ENCODE assay signal across 1 cellular context in the genomic region with DNA sequence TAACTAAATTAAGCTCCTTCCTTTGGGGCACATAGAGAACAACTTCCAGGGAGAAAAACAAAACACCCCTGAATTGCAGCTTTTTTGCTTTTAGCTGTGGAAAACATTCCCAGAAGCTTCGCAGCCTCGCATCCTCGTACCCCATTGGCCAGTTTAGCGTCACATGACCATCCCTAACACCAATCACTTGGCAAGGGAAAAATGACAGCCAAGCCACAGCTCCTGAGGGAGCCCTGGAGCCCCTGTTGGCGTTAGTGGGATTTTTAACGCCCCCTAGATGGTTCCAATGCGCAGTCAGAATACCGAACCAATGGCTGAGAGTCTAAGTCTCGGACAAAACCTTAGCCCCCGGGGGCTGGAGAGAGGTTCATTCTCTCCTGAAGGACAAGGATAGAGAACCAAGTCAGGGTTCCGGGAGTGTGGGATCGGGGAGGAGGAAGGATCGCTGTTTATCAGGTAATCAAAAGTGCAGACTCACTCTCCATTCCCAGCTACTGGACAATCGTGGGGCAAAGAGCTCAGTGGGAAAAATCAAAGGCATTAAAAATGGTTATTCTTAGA.
A peak's percentile ranks its signal among the peaks of the same experiment; 100 is the strongest.
TF ChIP-seq lines count a peak whose summit lies in the region.

No MANE protein-coding gene starts in this region.

TF ChIP-seq in HepG2, 621 proteins besides CTCF, POLR2A, EP300 and RAD21 (continued from another document and continues in another):
- TF ChIP-seq, protein P1, sequence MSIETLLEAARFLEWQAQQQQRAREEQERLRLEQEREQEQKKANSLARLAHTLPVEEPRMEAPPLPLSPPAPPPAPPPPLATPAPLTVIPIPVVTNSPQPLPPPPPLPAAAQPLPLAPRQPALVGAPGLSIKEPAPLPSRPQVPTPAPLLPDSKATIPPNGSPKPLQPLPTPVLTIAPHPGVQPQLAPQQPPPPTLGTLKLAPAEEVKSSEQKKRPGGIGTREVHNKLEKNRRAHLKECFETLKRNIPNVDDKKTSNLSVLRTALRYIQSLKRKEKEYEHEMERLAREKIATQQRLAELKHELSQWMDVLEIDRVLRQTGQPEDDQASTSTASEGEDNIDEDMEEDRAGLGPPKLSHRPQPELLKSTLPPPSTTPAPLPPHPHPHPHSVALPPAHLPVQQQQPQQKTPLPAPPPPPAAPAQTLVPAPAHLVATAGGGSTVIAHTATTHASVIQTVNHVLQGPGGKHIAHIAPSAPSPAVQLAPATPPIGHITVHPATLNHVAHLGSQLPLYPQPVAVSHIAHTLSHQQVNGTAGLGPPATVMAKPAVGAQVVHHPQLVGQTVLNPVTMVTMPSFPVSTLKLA (IDR thresholded peaks at IDR 0.05) = no peak
- TF ChIP-seq ZNF180 (CRISPR knock-in tag; IDR thresholded peaks at IDR 0.05; ENCODE audit: borderline replicate concordance, low read depth) = no peak
- TF ChIP-seq ZBTB38 (CRISPR knock-in tag; IDR thresholded peaks at IDR 0.05) = no peak
- TF ChIP-seq ZNF713 (CRISPR knock-in tag; IDR thresholded peaks at IDR 0.05) = no peak
- TF ChIP-seq, protein P2, sequence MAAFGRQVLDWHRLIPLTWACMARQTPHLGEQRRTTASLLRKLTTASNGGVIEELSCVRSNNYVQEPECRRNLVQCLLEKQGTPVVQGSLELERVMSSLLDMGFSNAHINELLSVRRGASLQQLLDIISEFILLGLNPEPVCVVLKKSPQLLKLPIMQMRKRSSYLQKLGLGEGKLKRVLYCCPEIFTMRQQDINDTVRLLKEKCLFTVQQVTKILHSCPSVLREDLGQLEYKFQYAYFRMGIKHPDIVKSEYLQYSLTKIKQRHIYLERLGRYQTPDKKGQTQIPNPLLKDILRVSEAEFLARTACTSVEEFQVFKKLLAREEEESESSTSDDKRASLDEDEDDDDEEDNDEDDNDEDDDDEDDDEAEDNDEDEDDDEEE (CRISPR knock-in tag; IDR thresholded peaks at IDR 0.05) = no peak
- no peak for TF ChIP-seq ATF1 (CRISPR knock-in tag; IDR thresholded peaks at IDR 0.05)
- TF ChIP-seq ZFP41 (CRISPR knock-in tag; IDR thresholded peaks at IDR 0.05; ENCODE audit: borderline replicate concordance) = no peak
- 0 out of 2 replicates have a peak, but pooled peaks have one; percentile 39 for TF ChIP-seq THAP11 (CRISPR knock-in tag; IDR thresholded peaks at IDR 0.05)
- no peak for TF ChIP-seq PHF5A (CRISPR knock-in tag; IDR thresholded peaks at IDR 0.05; ENCODE audit: low read depth, unreplicated experiment)
- no peak for TF ChIP-seq ZNF205 (CRISPR knock-in tag; IDR thresholded peaks at IDR 0.05)
- TF ChIP-seq RBAK (CRISPR knock-in tag; IDR thresholded peaks at IDR 0.05) = no peak
- no peak for TF ChIP-seq ZNF766 (CRISPR knock-in tag; IDR thresholded peaks at IDR 0.05; ENCODE audit: borderline replicate concordance)
- no peak for TF ChIP-seq SMC3 (IDR thresholded peaks at IDR 0.05; ENCODE audit: low read length)
- 0 out of 2 replicates have a peak, but pooled peaks have one; percentile 46 for TF ChIP-seq ZNF747 (CRISPR knock-in tag; IDR thresholded peaks at IDR 0.05; ENCODE audit: borderline replicate concordance)
- TF ChIP-seq ZNF235 (CRISPR knock-in tag; IDR thresholded peaks at IDR 0.05; ENCODE audit: borderline replicate concordance) = no peak
- TF ChIP-seq, protein P3, sequence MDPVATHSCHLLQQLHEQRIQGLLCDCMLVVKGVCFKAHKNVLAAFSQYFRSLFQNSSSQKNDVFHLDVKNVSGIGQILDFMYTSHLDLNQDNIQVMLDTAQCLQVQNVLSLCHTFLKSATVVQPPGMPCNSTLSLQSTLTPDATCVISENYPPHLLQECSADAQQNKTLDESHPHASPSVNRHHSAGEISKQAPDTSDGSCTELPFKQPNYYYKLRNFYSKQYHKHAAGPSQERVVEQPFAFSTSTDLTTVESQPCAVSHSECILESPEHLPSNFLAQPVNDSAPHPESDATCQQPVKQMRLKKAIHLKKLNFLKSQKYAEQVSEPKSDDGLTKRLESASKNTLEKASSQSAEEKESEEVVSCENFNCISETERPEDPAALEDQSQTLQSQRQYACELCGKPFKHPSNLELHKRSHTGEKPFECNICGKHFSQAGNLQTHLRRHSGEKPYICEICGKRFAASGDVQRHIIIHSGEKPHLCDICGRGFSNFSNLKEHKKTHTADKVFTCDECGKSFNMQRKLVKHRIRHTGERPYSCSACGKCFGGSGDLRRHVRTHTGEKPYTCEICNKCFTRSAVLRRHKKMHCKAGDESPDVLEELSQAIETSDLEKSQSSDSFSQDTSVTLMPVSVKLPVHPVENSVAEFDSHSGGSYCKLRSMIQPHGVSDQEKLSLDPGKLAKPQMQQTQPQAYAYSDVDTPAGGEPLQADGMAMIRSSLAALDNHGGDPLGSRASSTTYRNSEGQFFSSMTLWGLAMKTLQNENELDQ (CRISPR knock-in tag; IDR thresholded peaks at IDR 0.05; ENCODE audit: borderline replicate concordance) = no peak
- TF ChIP-seq NPAS2 (CRISPR knock-in tag; IDR thresholded peaks at IDR 0.05; ENCODE audit: borderline replicate concordance) = no peak
- TF ChIP-seq, protein P4, sequence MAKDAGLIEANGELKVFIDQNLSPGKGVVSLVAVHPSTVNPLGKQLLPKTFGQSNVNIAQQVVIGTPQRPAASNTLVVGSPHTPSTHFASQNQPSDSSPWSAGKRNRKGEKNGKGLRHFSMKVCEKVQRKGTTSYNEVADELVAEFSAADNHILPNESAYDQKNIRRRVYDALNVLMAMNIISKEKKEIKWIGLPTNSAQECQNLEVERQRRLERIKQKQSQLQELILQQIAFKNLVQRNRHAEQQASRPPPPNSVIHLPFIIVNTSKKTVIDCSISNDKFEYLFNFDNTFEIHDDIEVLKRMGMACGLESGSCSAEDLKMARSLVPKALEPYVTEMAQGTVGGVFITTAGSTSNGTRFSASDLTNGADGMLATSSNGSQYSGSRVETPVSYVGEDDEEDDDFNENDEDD (CRISPR knock-in tag; IDR thresholded peaks at IDR 0.05; ENCODE audit: borderline replicate concordance) = no peak
- peak; percentile 49; the same call in 1 of the 2 replicates for TF ChIP-seq MED1 (CRISPR knock-in tag; IDR thresholded peaks at IDR 0.05)
- peak; percentile 73 for TF ChIP-seq TBL1XR1 (IDR thresholded peaks at IDR 0.05; ENCODE audit: borderline replicate concordance, low read length, partially characterized antibody)
- TF ChIP-seq SOX13 (IDR thresholded peaks at IDR 0.05) = no peak
- TF ChIP-seq SOX13 (CRISPR knock-in tag; conservative IDR thresholded peaks at IDR 0.05 in 1 of 2, IDR thresholded peaks at IDR 0.05 in 1 of 2) = no peak
- TF ChIP-seq, protein P5, sequence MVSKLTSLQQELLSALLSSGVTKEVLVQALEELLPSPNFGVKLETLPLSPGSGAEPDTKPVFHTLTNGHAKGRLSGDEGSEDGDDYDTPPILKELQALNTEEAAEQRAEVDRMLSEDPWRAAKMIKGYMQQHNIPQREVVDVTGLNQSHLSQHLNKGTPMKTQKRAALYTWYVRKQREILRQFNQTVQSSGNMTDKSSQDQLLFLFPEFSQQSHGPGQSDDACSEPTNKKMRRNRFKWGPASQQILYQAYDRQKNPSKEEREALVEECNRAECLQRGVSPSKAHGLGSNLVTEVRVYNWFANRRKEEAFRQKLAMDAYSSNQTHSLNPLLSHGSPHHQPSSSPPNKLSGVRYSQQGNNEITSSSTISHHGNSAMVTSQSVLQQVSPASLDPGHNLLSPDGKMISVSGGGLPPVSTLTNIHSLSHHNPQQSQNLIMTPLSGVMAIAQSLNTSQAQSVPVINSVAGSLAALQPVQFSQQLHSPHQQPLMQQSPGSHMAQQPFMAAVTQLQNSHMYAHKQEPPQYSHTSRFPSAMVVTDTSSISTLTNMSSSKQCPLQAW (CRISPR knock-in tag; IDR thresholded peaks at IDR 0.05) = no peak
- TF ChIP-seq IRF2 (CRISPR knock-in tag; IDR thresholded peaks at IDR 0.05) = no peak
- TF ChIP-seq, protein P6, sequence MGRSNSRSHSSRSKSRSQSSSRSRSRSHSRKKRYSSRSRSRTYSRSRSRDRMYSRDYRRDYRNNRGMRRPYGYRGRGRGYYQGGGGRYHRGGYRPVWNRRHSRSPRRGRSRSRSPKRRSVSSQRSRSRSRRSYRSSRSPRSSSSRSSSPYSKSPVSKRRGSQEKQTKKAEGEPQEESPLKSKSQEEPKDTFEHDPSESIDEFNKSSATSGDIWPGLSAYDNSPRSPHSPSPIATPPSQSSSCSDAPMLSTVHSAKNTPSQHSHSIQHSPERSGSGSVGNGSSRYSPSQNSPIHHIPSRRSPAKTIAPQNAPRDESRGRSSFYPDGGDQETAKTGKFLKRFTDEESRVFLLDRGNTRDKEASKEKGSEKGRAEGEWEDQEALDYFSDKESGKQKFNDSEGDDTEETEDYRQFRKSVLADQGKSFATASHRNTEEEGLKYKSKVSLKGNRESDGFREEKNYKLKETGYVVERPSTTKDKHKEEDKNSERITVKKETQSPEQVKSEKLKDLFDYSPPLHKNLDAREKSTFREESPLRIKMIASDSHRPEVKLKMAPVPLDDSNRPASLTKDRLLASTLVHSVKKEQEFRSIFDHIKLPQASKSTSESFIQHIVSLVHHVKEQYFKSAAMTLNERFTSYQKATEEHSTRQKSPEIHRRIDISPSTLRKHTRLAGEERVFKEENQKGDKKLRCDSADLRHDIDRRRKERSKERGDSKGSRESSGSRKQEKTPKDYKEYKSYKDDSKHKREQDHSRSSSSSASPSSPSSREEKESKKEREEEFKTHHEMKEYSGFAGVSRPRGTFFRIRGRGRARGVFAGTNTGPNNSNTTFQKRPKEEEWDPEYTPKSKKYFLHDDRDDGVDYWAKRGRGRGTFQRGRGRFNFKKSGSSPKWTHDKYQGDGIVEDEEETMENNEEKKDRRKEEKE (IDR thresholded peaks at IDR 0.05) = no peak
- TF ChIP-seq, protein P7, sequence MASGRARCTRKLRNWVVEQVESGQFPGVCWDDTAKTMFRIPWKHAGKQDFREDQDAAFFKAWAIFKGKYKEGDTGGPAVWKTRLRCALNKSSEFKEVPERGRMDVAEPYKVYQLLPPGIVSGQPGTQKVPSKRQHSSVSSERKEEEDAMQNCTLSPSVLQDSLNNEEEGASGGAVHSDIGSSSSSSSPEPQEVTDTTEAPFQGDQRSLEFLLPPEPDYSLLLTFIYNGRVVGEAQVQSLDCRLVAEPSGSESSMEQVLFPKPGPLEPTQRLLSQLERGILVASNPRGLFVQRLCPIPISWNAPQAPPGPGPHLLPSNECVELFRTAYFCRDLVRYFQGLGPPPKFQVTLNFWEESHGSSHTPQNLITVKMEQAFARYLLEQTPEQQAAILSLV (CRISPR knock-in tag; IDR thresholded peaks at IDR 0.05; ENCODE audit: borderline replicate concordance) = no peak
- no peak for TF ChIP-seq CENPX (CRISPR knock-in tag; IDR thresholded peaks at IDR 0.05)
- no peak for TF ChIP-seq ZNF589 (CRISPR knock-in tag; conservative IDR thresholded peaks at IDR 0.05)
- TF ChIP-seq, protein P8, sequence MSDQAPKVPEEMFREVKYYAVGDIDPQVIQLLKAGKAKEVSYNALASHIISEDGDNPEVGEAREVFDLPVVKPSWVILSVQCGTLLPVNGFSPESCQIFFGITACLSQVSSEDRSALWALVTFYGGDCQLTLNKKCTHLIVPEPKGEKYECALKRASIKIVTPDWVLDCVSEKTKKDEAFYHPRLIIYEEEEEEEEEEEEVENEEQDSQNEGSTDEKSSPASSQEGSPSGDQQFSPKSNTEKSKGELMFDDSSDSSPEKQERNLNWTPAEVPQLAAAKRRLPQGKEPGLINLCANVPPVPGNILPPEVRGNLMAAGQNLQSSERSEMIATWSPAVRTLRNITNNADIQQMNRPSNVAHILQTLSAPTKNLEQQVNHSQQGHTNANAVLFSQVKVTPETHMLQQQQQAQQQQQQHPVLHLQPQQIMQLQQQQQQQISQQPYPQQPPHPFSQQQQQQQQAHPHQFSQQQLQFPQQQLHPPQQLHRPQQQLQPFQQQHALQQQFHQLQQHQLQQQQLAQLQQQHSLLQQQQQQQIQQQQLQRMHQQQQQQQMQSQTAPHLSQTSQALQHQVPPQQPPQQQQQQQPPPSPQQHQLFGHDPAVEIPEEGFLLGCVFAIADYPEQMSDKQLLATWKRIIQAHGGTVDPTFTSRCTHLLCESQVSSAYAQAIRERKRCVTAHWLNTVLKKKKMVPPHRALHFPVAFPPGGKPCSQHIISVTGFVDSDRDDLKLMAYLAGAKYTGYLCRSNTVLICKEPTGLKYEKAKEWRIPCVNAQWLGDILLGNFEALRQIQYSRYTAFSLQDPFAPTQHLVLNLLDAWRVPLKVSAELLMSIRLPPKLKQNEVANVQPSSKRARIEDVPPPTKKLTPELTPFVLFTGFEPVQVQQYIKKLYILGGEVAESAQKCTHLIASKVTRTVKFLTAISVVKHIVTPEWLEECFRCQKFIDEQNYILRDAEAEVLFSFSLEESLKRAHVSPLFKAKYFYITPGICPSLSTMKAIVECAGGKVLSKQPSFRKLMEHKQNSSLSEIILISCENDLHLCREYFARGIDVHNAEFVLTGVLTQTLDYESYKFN (CRISPR knock-in tag; conservative IDR thresholded peaks at IDR 0.05) = no peak
- TF ChIP-seq, protein P9, sequence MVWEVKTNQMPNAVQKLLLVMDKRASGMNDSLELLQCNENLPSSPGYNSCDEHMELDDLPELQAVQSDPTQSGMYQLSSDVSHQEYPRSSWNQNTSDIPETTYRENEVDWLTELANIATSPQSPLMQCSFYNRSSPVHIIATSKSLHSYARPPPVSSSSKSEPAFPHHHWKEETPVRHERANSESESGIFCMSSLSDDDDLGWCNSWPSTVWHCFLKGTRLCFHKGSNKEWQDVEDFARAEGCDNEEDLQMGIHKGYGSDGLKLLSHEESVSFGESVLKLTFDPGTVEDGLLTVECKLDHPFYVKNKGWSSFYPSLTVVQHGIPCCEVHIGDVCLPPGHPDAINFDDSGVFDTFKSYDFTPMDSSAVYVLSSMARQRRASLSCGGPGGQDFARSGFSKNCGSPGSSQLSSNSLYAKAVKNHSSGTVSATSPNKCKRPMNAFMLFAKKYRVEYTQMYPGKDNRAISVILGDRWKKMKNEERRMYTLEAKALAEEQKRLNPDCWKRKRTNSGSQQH (CRISPR knock-in tag; IDR thresholded peaks at IDR 0.05; ENCODE audit: low read depth) = no peak
- TF ChIP-seq SIN3B (IDR thresholded peaks at IDR 0.05; ENCODE audit: low read length) = no peak
- no peak for TF ChIP-seq SOX5 (CRISPR knock-in tag; IDR thresholded peaks at IDR 0.05; ENCODE audit: borderline replicate concordance)
- no peak for TF ChIP-seq ZNF562 (CRISPR knock-in tag; IDR thresholded peaks at IDR 0.05; ENCODE audit: borderline replicate concordance)
- TF ChIP-seq, protein P10, sequence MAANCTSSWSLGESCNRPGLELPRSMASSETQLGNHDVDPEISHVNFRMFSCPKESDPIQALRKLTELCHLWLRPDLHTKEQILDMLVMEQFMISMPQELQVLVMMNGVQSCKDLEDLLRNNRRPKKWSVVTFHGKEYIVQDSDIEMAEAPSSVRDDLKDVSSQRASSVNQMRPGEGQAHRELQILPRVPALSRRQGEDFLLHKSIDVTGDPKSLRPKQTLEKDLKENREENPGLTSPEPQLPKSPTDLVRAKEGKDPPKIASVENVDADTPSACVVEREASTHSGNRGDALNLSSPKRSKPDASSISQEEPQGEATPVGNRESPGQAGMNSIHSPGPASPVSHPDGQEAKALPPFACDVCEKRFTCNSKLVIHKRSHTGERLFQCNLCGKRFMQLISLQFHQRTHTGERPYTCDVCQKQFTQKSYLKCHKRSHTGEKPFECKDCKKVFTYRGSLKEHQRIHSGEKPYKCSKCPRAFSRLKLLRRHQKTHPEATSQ (CRISPR knock-in tag; IDR thresholded peaks at IDR 0.05; ENCODE audit: borderline replicate concordance) = no peak
- TF ChIP-seq ZNF207 (IDR thresholded peaks at IDR 0.05; ENCODE audit: borderline replicate concordance) = no peak
- 0 out of 2 replicates have a peak, but pooled peaks have one; percentile 27 for TF ChIP-seq RFX5 (IDR thresholded peaks at IDR 0.05; ENCODE audit: low read depth, low read length)
